Comparison of ENCODE assay signal across 8 cellular contexts in the genomic region with DNA sequence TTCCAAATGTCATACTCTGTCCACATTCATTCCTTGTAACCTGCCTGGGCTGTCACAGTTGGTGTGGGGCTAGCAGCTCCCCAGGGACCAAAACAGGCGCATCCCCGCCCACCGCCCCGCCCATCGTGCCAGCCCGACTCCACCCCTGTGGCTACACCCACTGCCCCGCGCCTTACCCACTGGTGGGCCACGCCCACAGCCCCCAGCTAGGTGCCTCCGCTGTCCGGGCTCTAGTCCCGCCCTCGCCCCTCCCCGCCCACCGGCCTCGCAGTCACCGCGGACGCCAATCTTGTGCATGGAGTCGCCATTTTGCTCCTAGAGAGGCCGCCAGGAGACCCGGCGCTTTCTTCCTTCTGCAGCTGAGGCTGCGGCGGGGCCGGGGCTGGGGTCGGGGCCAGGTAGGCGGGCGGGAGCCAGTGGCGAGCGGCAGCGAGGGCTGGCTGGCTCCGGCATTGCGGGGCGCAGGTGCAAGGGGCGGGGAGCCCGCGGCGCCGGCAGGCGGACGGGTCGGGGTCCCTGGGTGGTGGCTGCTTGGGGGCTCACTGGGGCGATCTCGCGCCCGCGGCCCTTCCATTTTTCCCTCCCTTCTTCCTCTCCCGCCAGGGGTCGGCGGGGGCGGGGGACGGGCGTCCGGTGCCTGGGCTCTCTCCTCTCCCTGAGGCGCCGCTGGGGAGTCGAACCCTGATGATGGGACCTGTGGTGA. TPM values are rescaled to one million over a fixed set of nuclear protein-coding genes. Genes with fewer than 3 reads are reported as not detected.
DNase-seq lines count a peak whose midpoint lies in the region; ATAC-seq, FAIRE-seq and TF ChIP-seq lines count a peak whose summit lies in the region.

A gene with protein sequence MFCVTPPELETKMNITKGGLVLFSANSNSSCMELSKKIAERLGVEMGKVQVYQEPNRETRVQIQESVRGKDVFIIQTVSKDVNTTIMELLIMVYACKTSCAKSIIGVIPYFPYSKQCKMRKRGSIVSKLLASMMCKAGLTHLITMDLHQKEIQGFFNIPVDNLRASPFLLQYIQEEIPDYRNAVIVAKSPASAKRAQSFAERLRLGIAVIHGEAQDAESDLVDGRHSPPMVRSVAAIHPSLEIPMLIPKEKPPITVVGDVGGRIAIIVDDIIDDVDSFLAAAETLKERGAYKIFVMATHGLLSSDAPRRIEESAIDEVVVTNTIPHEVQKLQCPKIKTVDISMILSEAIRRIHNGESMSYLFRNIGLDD (plus strand): TSS at position 268 of the 703 bp plus-strand sequence. CDS start 7,703 bp downstream, outside the sequence.

- ATAC-seq in GM19043 (IDR thresholded peaks at IDR 0.05; ENCODE audit: low read depth, unreplicated experiment): peak; percentile 51
- ATAC-seq in HG03442 (IDR thresholded peaks at IDR 0.05; ENCODE audit: unreplicated experiment): peak; percentile 57

- peak within 1 kb of the TSS; percentile 87 for H3K9ac ChIP-seq in keratinocyte (ENCODE audit: control insufficient read depth, extremely low read depth, insufficient read depth, low read length)

- H4K20me1 ChIP-seq in keratinocyte (ENCODE audit: control insufficient read depth, extremely low read depth, insufficient read depth, low read length): no peaks in the 10 kb centered on the region

- no peak for TF ChIP-seq CTCF in AG04450 (IDR thresholded peaks at IDR 0.05; ENCODE audit: low read depth, low read length)
- TF ChIP-seq CTCF in keratinocyte (optimal IDR thresholded peaks at IDR 0.05 in 1 of 3, IDR thresholded peaks at IDR 0.05 in 1 of 3, conservative IDR thresholded peaks at IDR 0.05 in 1 of 3; ENCODE audit: extremely low read depth in 1 of 3, insufficient read depth in 2 of 3, low read length in 3 of 3): no peak

- H3K9me3 ChIP-seq in AG04450 (ENCODE audit: control insufficient read depth, insufficient read depth, low read length) (no peaks in the 10 kb centered on the region; the same call in 1 of the 2 replicates), keratinocyte (ENCODE audit: control insufficient read depth, low read depth, low read length) (no peaks in the 10 kb centered on the region)

- CTCF ChIA-PET in AG04450 (lab: Charles Lee): interaction anchor here (1.0 to 1.5 kb wide), 2 partner anchors 103 to 232 kb away, joined by 3 to 7 read pairs; no protein-coding TSS in a partner anchor

- H3K4me3 ChIP-seq in AG04450 (ENCODE audit: low read depth, low read length) (peak within 1 kb of the TSS; percentile 76), keratinocyte (ENCODE audit: control insufficient read depth in 2 of 3, extremely low read depth in 1 of 3, insufficient read depth in 2 of 3, low read depth in 1 of 3, low read length in 3 of 3) (peak within 1 kb of the TSS; percentile 72 to 93 (median 87))

- H3K27me3 ChIP-seq in AG04450 (ENCODE audit: control insufficient read depth, insufficient read depth, low read length) (no peaks in the 10 kb centered on the region), keratinocyte (ENCODE audit: control insufficient read depth, extremely low read depth, insufficient read depth, low read length) (no peaks in the 10 kb centered on the region)

- no peak for FAIRE-seq in keratinocyte (lab: Jason Lieb, UNC)

- no peaks in the 10 kb centered on the region for H3K36me3 ChIP-seq in keratinocyte (ENCODE audit: control insufficient read depth in 2 of 2, extremely low read depth in 1 of 2, insufficient read depth in 2 of 2, low read length in 2 of 2)

- peak within 1 kb of the TSS; percentile 52 for H3K27ac ChIP-seq in AG04450 (ENCODE audit: low read depth, low read length)
- H3K27ac ChIP-seq in keratinocyte (ENCODE audit: control insufficient read depth, insufficient read depth, low read length): peak within 1 kb of the TSS; percentile 81

- dilution Hi-C loops in keratinocyte (cut with MboI; ENCODE audit: extremely low pct_ligation_motif_present, low sequenced_read_pairs): no loop called here

- no peaks in the 10 kb centered on the region for H3K9me1 ChIP-seq in keratinocyte (ENCODE audit: control insufficient read depth, extremely low read depth, insufficient read depth, low read length)

- POLR2A ChIA-PET in AG04450 (lab: Yijun Ruan, JAX): no interaction called here

- peaks cover 34% of the 10 kb centered on the region for H3K79me2 ChIP-seq in keratinocyte (ENCODE audit: control insufficient read depth, insufficient read depth, low read length)

- H2AFZ ChIP-seq in keratinocyte (ENCODE audit: control insufficient read depth, low read length): peak within 1 kb of the TSS; percentile 75

- peaks cover 21% of the 10 kb centered on the region for H3K4me1 ChIP-seq in keratinocyte (ENCODE audit: control insufficient read depth, extremely low read depth, insufficient read depth, low read length)

- H3K4me2 ChIP-seq in keratinocyte (ENCODE audit: control insufficient read depth, extremely low read depth, insufficient read depth, low read depth, low read length): peak within 1 kb of the TSS; percentile 84

- DNase-seq in AG04450 (ENCODE audit: low read depth, low spot score) (peak; percentile 74), NCI-H510A treated with DMSO at 0.1 percent for 48 hours (lab: John Stamatoyannopoulos, UW) (peak; percentile 94), cerebellar cortex (ENCODE audit: low spot score) (peak; percentile 97), keratinocyte (ENCODE audit: low read depth, low spot score) (peak; percentile 68)
- peak; percentile 90 for DNase-seq in activated CD4-positive, alpha-beta T cell treated with anti-CD3 and anti-CD28 coated beads for 1 hour
- DNase-seq in stimulated activated CD4-positive, alpha-beta T cell treated with anti-CD3 and anti-CD28 coated beads, Interleukin-12 subunit alpha, Interleukin-12 subunit beta, amount 100 ng/mL, for 4 hours: peak; percentile 97

RNA-seq across cellular contexts. Expression of the gene that starts here (rescaled TPM):
- polyA plus RNA-seq in AG04450 (2011; rRNA removed) (27.3 and 33.9 TPM in 2 replicates), keratinocyte (26.3 to 39.1 TPM (median 27.2 TPM) in 3 replicates)
- 21.5 and 30.9 TPM in 2 replicates for polyA minus RNA-seq in AG04450 (2011; rRNA and poly(A)+ RNA removed)
- polyA plus RNA-seq in keratinocyte (2011; ENCODE audit: low read depth): 18.8 TPM
- 19.6 and 36.4 TPM in 2 replicates for polyA plus RNA-seq in keratinocyte (2011; cell fraction: cytosol; rRNA removed)
- polyA plus RNA-seq in keratinocyte (2011; cell fraction: nucleus; rRNA removed): 29.6 and 38.0 TPM in 2 replicates
- polyA plus RNA-seq in keratinocyte (2012; ENCODE audit: low replicate concordance): 17.7 and 20.5 TPM in 2 replicates
- 14.0 to 29.9 TPM (median 23.1 TPM) in 3 replicates for polyA minus RNA-seq in keratinocyte
- polyA minus RNA-seq in keratinocyte (2011; cell fraction: cytosol; rRNA and poly(A)+ RNA removed): 24.7 TPM
- 17.4 and 32.7 TPM in 2 replicates for polyA minus RNA-seq in keratinocyte (2011; cell fraction: nucleus; rRNA and poly(A)+ RNA removed)

Comparison
In these comparisons a context has a peak if more than half of its experiments do, and no peak if none do; other contexts are left out.
1. Peak in every context shown above with its lines: DNase-seq, ATAC-seq, H3K4me3 ChIP-seq and H3K27ac ChIP-seq.